20 cellular contexts compared by ENCODE assay signal in the genomic region with DNA sequence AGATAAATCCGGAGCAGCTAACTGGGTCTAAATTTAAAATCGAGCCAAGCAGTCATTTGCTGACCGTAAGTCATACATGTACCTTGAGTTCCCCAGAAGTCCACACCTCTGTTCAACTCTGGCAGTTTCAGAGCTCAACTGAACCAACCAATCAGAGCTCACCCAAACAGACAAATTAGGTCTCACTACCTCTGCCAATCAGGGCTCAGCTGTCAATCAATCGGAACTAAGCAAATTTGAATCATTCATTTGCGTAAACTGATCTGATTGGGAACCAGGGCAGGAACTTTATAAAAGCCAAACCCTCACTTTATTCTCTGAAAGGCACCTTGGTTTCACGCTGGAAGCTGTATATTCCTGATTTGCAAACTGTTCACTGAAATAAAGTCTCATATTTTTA. TPM values are rescaled to one million over a fixed set of nuclear protein-coding genes. Genes with fewer than 3 reads are reported as not detected.
DNase-seq lines count a peak whose midpoint lies in the region; ATAC-seq and TF ChIP-seq lines count a peak whose summit lies in the region.
"Had no signal": no experiment of that assay in that cellular context is flagged by ENCODE, and none has a peak within 500 bp of the region (broad histone marks: within the 10 kb centered on the region; RNA-seq: fewer than 3 reads in every experiment).

No MANE protein-coding gene starts in this region.

- no peaks in the 10 kb centered on the region for H3K9me3 ChIP-seq in HCT116 (ENCODE audit: control insufficient read depth in 1 of 2, insufficient read depth in 1 of 2, low read depth in 1 of 2, low read length in 2 of 2)
- H3K9me3 ChIP-seq: HAP-1 had no signal

- no TSS peak for BruUV-seq in HCT116 (replicated peaks; lab: Mats Ljungman, UMichigan)

- H2AFZ ChIP-seq in HCT116 (ENCODE audit: low read depth, low read length, poor library complexity, severe bottlenecking): peak overlapping the region; percentile 13

- no peak for TF ChIP-seq RAD21 in HCT116 (IDR thresholded peaks at IDR 0.05; ENCODE audit: low read depth)

- no peak overlapping the region for H3K4me3 ChIP-seq in HCT116 (replicated peaks in 1 of 2; ENCODE audit: low read depth in 1 of 2, low read length in 2 of 2)
- H3K4me3 ChIP-seq: HAP-1 had no signal

- CTCF ChIA-PET in HCT116 (lab: Charles Lee) (no interaction called here), HEK293T (lab: Yijun Ruan, JAX) (no interaction called here)

- H3K36me3 ChIP-seq in HCT116 (ENCODE audit: control insufficient read depth in 1 of 2, insufficient read depth in 2 of 2, low read length in 2 of 2): no peaks in the 10 kb centered on the region
- H3K36me3 ChIP-seq: HAP-1 had no signal

- H3K4me1 ChIP-seq in HCT116 (ENCODE audit: control insufficient read depth in 1 of 2, insufficient read depth in 2 of 2, low read length in 2 of 2): peaks cover 4 to 8% of the 10 kb centered on the region in 2 experiments; a peak in 2 of 4 replicates

- no peaks in the 10 kb centered on the region for H3K27me3 ChIP-seq in HCT116 (ENCODE audit: insufficient read depth, low read length)

- RAD21 ChIA-PET in HCT116 (lab: Charles Lee; ENCODE audit: low non-redundant PET in 1 of 2, low total read pairs in 2 of 2, uncharacterized antibody in 2 of 2, unreplicated experiment in 2 of 2): no interaction called here

- H4K20me1 ChIP-seq in HCT116 (ENCODE audit: insufficient read depth): no peaks in the 10 kb centered on the region

- no peak for ATAC-seq in HCT116

- no peak for TF ChIP-seq CTCF in HCT116 (IDR thresholded peaks at IDR 0.05 in 2 of 3, conservative IDR thresholded peaks at IDR 0.05 in 1 of 3; ENCODE audit: borderline replicate concordance in 1 of 3, insufficient read depth in 1 of 3, low read depth in 2 of 3, low read length in 2 of 3)

- H3K27ac ChIP-seq in HCT116 (ENCODE audit: low read depth, low read length): no peak overlapping the region

- H3K9me2 ChIP-seq in HCT116 (ENCODE audit: insufficient read depth): no peaks in the 10 kb centered on the region

- DNase-seq in HCT116 (ENCODE audit: low read depth, low spot score) (no peak), HEK293T (ENCODE audit: extremely low spot score) (no peak), NCI-H82 treated with DMSO at 0.1 percent for 48 hours (lab: John Stamatoyannopoulos, UW; ENCODE audit: unreplicated experiment) (peak; percentile 87), T-helper 2 cell (no peak), hepatic stellate cell (ENCODE audit: low spot score) (no peak)
- no peak for DNase-seq in activated CD4-positive, alpha-beta T cell treated with anti-CD3 and anti-CD28 coated beads, Interleukin-2, amount 50 U/mL, for 1 hour
- DNase-seq: C1 segment of cervical spinal cord; Calu3; CD4-positive, alpha-beta memory T cell; COR-L47; DMS53; DMS79 treated with DMSO at 0.1 percent for 48 hours; GF-D8; GOT3 had no signal

- H3K4me2 ChIP-seq in HCT116 (ENCODE audit: low read length): no peak overlapping the region

- POLR2A ChIA-PET in HCT116 (lab: Charles Lee): interaction anchor here (0.7 kb wide), 1 partner anchor 12 kb away, joined by 3 read pairs; a partner anchor contains a TSS
- POLR2A ChIA-PET in HEK293T (lab: Yijun Ruan, JAX): interaction anchor here (1.2 kb wide), 1 partner anchor 12 kb away, joined by 4 read pairs; no protein-coding TSS in a partner anchor

- no peak overlapping the region for H3K9ac ChIP-seq in HCT116 (ENCODE audit: low read length)

- intact Hi-C loops in HCT116 (cut with micrococcal nuclease): loop anchor here (10.0 kb wide), 1 partner anchor 911 kb away; no protein-coding TSS in a partner anchor

- no peaks in the 10 kb centered on the region for H3K79me2 ChIP-seq in HCT116 (ENCODE audit: insufficient read depth, low read length)

- TF ChIP-seq POLR2A in HCT116 (IDR thresholded peaks at IDR 0.05; ENCODE audit: borderline replicate concordance, extremely low read depth, insufficient read depth, insufficient read length): no peak

TF ChIP-seq in HCT116, 20 proteins besides CTCF, POLR2A, EP300 and RAD21:
- TF ChIP-seq, protein P1, sequence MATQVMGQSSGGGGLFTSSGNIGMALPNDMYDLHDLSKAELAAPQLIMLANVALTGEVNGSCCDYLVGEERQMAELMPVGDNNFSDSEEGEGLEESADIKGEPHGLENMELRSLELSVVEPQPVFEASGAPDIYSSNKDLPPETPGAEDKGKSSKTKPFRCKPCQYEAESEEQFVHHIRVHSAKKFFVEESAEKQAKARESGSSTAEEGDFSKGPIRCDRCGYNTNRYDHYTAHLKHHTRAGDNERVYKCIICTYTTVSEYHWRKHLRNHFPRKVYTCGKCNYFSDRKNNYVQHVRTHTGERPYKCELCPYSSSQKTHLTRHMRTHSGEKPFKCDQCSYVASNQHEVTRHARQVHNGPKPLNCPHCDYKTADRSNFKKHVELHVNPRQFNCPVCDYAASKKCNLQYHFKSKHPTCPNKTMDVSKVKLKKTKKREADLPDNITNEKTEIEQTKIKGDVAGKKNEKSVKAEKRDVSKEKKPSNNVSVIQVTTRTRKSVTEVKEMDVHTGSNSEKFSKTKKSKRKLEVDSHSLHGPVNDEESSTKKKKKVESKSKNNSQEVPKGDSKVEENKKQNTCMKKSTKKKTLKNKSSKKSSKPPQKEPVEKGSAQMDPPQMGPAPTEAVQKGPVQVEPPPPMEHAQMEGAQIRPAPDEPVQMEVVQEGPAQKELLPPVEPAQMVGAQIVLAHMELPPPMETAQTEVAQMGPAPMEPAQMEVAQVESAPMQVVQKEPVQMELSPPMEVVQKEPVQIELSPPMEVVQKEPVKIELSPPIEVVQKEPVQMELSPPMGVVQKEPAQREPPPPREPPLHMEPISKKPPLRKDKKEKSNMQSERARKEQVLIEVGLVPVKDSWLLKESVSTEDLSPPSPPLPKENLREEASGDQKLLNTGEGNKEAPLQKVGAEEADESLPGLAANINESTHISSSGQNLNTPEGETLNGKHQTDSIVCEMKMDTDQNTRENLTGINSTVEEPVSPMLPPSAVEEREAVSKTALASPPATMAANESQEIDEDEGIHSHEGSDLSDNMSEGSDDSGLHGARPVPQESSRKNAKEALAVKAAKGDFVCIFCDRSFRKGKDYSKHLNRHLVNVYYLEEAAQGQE (IDR thresholded peaks at IDR 0.05; ENCODE audit: low read depth): no peak
- no peak for TF ChIP-seq ZFX (IDR thresholded peaks at IDR 0.05)
- TF ChIP-seq, protein P2, sequence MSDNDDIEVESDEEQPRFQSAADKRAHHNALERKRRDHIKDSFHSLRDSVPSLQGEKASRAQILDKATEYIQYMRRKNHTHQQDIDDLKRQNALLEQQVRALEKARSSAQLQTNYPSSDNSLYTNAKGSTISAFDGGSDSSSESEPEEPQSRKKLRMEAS (IDR thresholded peaks at IDR 0.05): no peak
- TF ChIP-seq, protein P3, sequence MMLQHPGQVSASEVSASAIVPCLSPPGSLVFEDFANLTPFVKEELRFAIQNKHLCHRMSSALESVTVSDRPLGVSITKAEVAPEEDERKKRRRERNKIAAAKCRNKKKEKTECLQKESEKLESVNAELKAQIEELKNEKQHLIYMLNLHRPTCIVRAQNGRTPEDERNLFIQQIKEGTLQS (IDR thresholded peaks at IDR 0.05): no peak

TF ChIP-seq in HEK293T, 16 proteins besides CTCF, POLR2A, EP300 and RAD21:
- no peak for TF ChIP-seq CTBP1 (IDR thresholded peaks at IDR 0.05; ENCODE audit: borderline replicate concordance)
- TF ChIP-seq, protein P4, sequence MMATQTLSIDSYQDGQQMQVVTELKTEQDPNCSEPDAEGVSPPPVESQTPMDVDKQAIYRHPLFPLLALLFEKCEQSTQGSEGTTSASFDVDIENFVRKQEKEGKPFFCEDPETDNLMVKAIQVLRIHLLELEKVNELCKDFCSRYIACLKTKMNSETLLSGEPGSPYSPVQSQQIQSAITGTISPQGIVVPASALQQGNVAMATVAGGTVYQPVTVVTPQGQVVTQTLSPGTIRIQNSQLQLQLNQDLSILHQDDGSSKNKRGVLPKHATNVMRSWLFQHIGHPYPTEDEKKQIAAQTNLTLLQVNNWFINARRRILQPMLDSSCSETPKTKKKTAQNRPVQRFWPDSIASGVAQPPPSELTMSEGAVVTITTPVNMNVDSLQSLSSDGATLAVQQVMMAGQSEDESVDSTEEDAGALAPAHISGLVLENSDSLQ (IDR thresholded peaks at IDR 0.05): peak; percentile 87

RNA-seq across cellular contexts. Expression of a gene that starts 11.2 kb away (rescaled TPM):
- total RNA-seq in HCT116 (2021; ENCODE audit: unreplicated experiment): 43.2 TPM
- 49.7 and 54.4 TPM in 2 replicates for polyA plus RNA-seq in HCT116 (2012)

RNA-seq across cellular contexts. Expression of a gene that starts 45.2 kb away (rescaled TPM):
- not detected for total RNA-seq in HCT116 (2021; ENCODE audit: unreplicated experiment)
- not detected in 2 replicates for polyA plus RNA-seq in HCT116 (2012)
- total RNA-seq: A172; A673; Calu3; CD4-positive, alpha-beta memory T cell; Daoy; G401 had no signal
- polyA plus RNA-seq: BJ; CD4-positive, alpha-beta memory T cell had no signal
